8 cellular contexts compared by ENCODE assay signal in genomic region chr19:10760268-10760944, GRCh38. TPM values are rescaled to one million over a fixed set of nuclear protein-coding genes. Genes with fewer than 3 reads are reported as not detected.
DNase-seq lines count a peak whose midpoint lies in the region; ATAC-seq and TF ChIP-seq lines count a peak whose summit lies in the region.

No MANE protein-coding gene starts in this region.

- H4K20me1 ChIP-seq in hepatocyte (ENCODE audit: insufficient read depth, poor library complexity, severe bottlenecking), result peaks cover 5% of the 10 kb centered on the region

- H3K36me3 ChIP-seq in hepatocyte (replicated peaks; ENCODE audit: insufficient read depth, low read depth) (no peaks in the 10 kb centered on the region), stomach (peaks cover 15 to 48% (median 31%) of the 10 kb centered on the region in 4 donors)

- H3K4me3 ChIP-seq in hepatocyte (no peak overlapping the region), stomach (no peak overlapping the region)

- TF ChIP-seq CTCF in hepatocyte (IDR thresholded peaks at IDR 0.05; ENCODE audit: poor library complexity) (no peak), stomach (IDR thresholded peaks at IDR 0.05) (no peak)

- 71% methylated on average over 17 of the region's 17 CpGs for WGBS in hepatocyte (ENCODE audit: low lambda C conversion rate, missing lambda C conversion rate)
- WGBS in stomach, 5 donors, result 63 to 81% (median 74%) methylated on average over 17 of the region's 17 CpGs

- intact Hi-C loops in activated CD4-positive, alpha-beta T cell treated with anti-CD3 and anti-CD28 coated beads for 36 hours (cut with DNase I, micrococcal nuclease), result no loop called here
- intact Hi-C loops in stomach (cut with DNase I; ENCODE audit: low total_unique reads), result no loop called here

- H3K27ac Mint-ChIP-seq in activated CD4-positive, alpha-beta T cell treated with anti-CD3 and anti-CD28 coated beads for 36 hours, result peak overlapping the region; percentile 84

- CTCF ChIA-PET in activated CD4-positive, alpha-beta T cell treated with anti-CD3 and anti-CD28 coated beads for 36 hours (lab: Charles Lee), result interaction anchor here (0.6 to 2.0 kb wide), 5 partner anchors 9 to 104 kb away, joined by 3 to 19 read pairs (median 10); partner anchors contain the start of gene DNM2

- H3K9me3 Mint-ChIP-seq in activated CD4-positive, alpha-beta T cell treated with anti-CD3 and anti-CD28 coated beads for 36 hours (ENCODE audit: low read depth), result peaks cover 3% of the 10 kb centered on the region

- H3K9me2 ChIP-seq in hepatocyte (replicated peaks; ENCODE audit: insufficient read depth), result no peaks in the 10 kb centered on the region

- no peaks in the 10 kb centered on the region for H3K9me3 ChIP-seq in hepatocyte (ENCODE audit: low read depth)
- no peaks in the 10 kb centered on the region for H3K9me3 ChIP-seq in stomach

- no peak for TF ChIP-seq EP300 in stomach (IDR thresholded peaks at IDR 0.05)

- H3K4me2 ChIP-seq in hepatocyte, result no peak overlapping the region

- H3K4me1 ChIP-seq in hepatocyte (ENCODE audit: insufficient read depth) (peaks cover under 1% of the 10 kb centered on the region), stomach (peaks cover 55 to 90% (median 72%) of the 10 kb centered on the region in 4 donors)

- peaks cover 32% of the 10 kb centered on the region for H3K36me3 Mint-ChIP-seq in activated CD4-positive, alpha-beta T cell treated with anti-CD3 and anti-CD28 coated beads for 36 hours (ENCODE audit: low read depth)

- H2AFZ ChIP-seq in hepatocyte, result no peak overlapping the region

- TF ChIP-seq POLR2A in stomach (IDR thresholded peaks at IDR 0.05), result no peak

- peak overlapping the region; percentile 70 for H3K4me3 Mint-ChIP-seq in activated CD4-positive, alpha-beta T cell treated with anti-CD3 and anti-CD28 coated beads for 36 hours

- ATAC-seq in HG03139 (IDR thresholded peaks at IDR 0.05; ENCODE audit: unreplicated experiment) (peak; percentile 39), GM21717 (IDR thresholded peaks at IDR 0.05; ENCODE audit: unreplicated experiment) (no peak)
- peak; percentile 56 for ATAC-seq in activated CD4-positive, alpha-beta T cell treated with anti-CD3 and anti-CD28 coated beads for 36 hours

- DNase-seq in ELR (ENCODE audit: low read depth) (peak; percentile 63), hepatocyte (ENCODE audit: low spot score) (peak; percentile 67), stomach (no peak), NCI-H1417 (lab: John Stamatoyannopoulos, UW) (no peak), hippocampal formation (lab: John Stamatoyannopoulos, UW) (no peak)
- DNase-seq in activated CD4-positive, alpha-beta T cell treated with anti-CD3 and anti-CD28 coated beads for 36 hours, result peak; percentile 72

- H3K4me1 Mint-ChIP-seq in activated CD4-positive, alpha-beta T cell treated with anti-CD3 and anti-CD28 coated beads for 36 hours, result peaks cover 83% of the 10 kb centered on the region

- H3K79me2 ChIP-seq in hepatocyte, result peaks cover 45% of the 10 kb centered on the region

- POLR2A ChIA-PET in activated CD4-positive, alpha-beta T cell treated with anti-CD3 and anti-CD28 coated beads for 36 hours (lab: Charles Lee), result interaction anchor here (0.7 to 1.0 kb wide), 2 partner anchors 12 to 43 kb away, joined by 4 to 8 read pairs; no protein-coding TSS in a partner anchor

- H3K27me3 ChIP-seq in hepatocyte (no peaks in the 10 kb centered on the region), stomach (no peaks in the 10 kb centered on the region)

- H3K27me3 Mint-ChIP-seq in activated CD4-positive, alpha-beta T cell treated with anti-CD3 and anti-CD28 coated beads for 36 hours, result no peaks in the 10 kb centered on the region

- peak overlapping the region; percentile 82 for H3K27ac ChIP-seq in hepatocyte
- peak overlapping the region in 4 of 5 donors; percentile 53 to 86 (median 68) for H3K27ac ChIP-seq in stomach

RNA-seq across cellular contexts. Expression of gene DNM2, which starts 42.5 kb away (rescaled TPM):
- 100 to 1,000 TPM; 167 to 185 TPM for total RNA-seq in activated CD4-positive, alpha-beta T cell treated with anti-CD3 and anti-CD28 coated beads for 36 hours
- 87.9 and 93.9 TPM in 2 replicates for total RNA-seq in hepatocyte
- 130 and 132 TPM in 2 replicates for polyA plus RNA-seq in hepatocyte
- total RNA-seq in stomach, result 100 to 1,000 TPM; 270 to 541 (median 289) TPM
- 100 to 1,000 TPM in 1 of 3 donors, 10 to 100 TPM in 2; 77.8 to 130 (median 83.6) TPM for polyA plus RNA-seq in stomach

RNA-seq across cellular contexts. Expression of gene QTRT1, which starts 59.2 kb away (rescaled TPM):
- 10 to 100 TPM; 51.5 to 52.8 TPM for total RNA-seq in activated CD4-positive, alpha-beta T cell treated with anti-CD3 and anti-CD28 coated beads for 36 hours
- total RNA-seq in hepatocyte, result 19.5 and 21.7 TPM in 2 replicates
- polyA plus RNA-seq in hepatocyte, result 52.8 and 67.7 TPM in 2 replicates
- total RNA-seq in stomach, result 100 to 1,000 TPM in 2 of 5 donors, 10 to 100 TPM in 3; 21.7 to 104 (median 66.5) TPM
- 100 to 1,000 TPM; 113 to 153 (median 115) TPM for polyA plus RNA-seq in stomach

Comparison
In these comparisons a context has a peak if more than half of its experiments do, and no peak if none do; other contexts are left out.
1. DNase-seq: peak in ELR (single experiment), activated CD4-positive, alpha-beta T cell treated with anti-CD3 and anti-CD28 coated beads for 36 hours (single experiment) and hepatocyte (single experiment); none in stomach (single experiment), NCI-H1417 (0 of 3) and hippocampal formation (0 of 2).